ENCODE assay signal across 1 cellular context in genomic region chr2:43985359-43985758, GRCh38.
TF ChIP-seq lines count a peak whose summit lies in the region.

No MANE protein-coding gene starts in this region.

TF ChIP-seq in GM23338, 12 proteins besides CTCF, POLR2A, EP300 and RAD21 (continued from another document):
- TF ChIP-seq, protein P1, sequence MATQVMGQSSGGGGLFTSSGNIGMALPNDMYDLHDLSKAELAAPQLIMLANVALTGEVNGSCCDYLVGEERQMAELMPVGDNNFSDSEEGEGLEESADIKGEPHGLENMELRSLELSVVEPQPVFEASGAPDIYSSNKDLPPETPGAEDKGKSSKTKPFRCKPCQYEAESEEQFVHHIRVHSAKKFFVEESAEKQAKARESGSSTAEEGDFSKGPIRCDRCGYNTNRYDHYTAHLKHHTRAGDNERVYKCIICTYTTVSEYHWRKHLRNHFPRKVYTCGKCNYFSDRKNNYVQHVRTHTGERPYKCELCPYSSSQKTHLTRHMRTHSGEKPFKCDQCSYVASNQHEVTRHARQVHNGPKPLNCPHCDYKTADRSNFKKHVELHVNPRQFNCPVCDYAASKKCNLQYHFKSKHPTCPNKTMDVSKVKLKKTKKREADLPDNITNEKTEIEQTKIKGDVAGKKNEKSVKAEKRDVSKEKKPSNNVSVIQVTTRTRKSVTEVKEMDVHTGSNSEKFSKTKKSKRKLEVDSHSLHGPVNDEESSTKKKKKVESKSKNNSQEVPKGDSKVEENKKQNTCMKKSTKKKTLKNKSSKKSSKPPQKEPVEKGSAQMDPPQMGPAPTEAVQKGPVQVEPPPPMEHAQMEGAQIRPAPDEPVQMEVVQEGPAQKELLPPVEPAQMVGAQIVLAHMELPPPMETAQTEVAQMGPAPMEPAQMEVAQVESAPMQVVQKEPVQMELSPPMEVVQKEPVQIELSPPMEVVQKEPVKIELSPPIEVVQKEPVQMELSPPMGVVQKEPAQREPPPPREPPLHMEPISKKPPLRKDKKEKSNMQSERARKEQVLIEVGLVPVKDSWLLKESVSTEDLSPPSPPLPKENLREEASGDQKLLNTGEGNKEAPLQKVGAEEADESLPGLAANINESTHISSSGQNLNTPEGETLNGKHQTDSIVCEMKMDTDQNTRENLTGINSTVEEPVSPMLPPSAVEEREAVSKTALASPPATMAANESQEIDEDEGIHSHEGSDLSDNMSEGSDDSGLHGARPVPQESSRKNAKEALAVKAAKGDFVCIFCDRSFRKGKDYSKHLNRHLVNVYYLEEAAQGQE (IDR thresholded peaks at IDR 0.05; ENCODE audit: unreplicated experiment) = no peak
- TF ChIP-seq, protein P2, sequence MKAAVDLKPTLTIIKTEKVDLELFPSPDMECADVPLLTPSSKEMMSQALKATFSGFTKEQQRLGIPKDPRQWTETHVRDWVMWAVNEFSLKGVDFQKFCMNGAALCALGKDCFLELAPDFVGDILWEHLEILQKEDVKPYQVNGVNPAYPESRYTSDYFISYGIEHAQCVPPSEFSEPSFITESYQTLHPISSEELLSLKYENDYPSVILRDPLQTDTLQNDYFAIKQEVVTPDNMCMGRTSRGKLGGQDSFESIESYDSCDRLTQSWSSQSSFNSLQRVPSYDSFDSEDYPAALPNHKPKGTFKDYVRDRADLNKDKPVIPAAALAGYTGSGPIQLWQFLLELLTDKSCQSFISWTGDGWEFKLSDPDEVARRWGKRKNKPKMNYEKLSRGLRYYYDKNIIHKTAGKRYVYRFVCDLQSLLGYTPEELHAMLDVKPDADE (IDR thresholded peaks at IDR 0.05) = no peak
- no peak for TF ChIP-seq ZNF114 (CRISPR knock-in tag; IDR thresholded peaks at IDR 0.05)
TF ChIP-seq in GM23338: peak in this region for 0.
